In genomic region chr1:40708750-40709099, GRCh38 we compare ENCODE assay signal across 8 cellular contexts. TPM values are rescaled to one million over a fixed set of nuclear protein-coding genes. Genes with fewer than 3 reads are reported as not detected.
DNase-seq lines count a peak whose midpoint lies in the region; ATAC-seq and TF ChIP-seq lines count a peak whose summit lies in the region.

No MANE protein-coding gene starts in this region.

- H3K4me1 ChIP-seq in H9 (ENCODE audit: insufficient read depth, low read length) (peaks cover 10% of the 10 kb centered on the region), fibroblast of lung (ENCODE audit: control insufficient read depth, extremely low read depth, insufficient read depth, low read length) (peaks cover 12% of the 10 kb centered on the region)

- no peaks in the 10 kb centered on the region for H3K27me3 ChIP-seq in H9 (ENCODE audit: insufficient read depth, low read length)
- H3K27me3 ChIP-seq in fibroblast of lung (ENCODE audit: control insufficient read depth, insufficient read depth, low read length): no peaks in the 10 kb centered on the region
- H3K27me3 ChIP-seq in neural cell (ENCODE audit: insufficient read depth, low read depth, low read length): no peaks in the 10 kb centered on the region

- no peak overlapping the region for H3K4ac ChIP-seq in H9 (ENCODE audit: low read depth, low read length)

- POLR2A ChIA-PET in T-cell (lab: Charles Lee): interaction anchor here (0.6 to 1.8 kb wide), 5 partner anchors 16 to 939 kb away, joined by 3 to 7 read pairs (median 4); partner anchors contain the start of gene NFYC (in 1 of the 2)

- H3K23ac ChIP-seq in H9 (ENCODE audit: insufficient read length, low read depth, low read length): no peak overlapping the region

- no peak overlapping the region for H2BK12ac ChIP-seq in H9 (ENCODE audit: insufficient read length, low read depth, low read length)

- H3K36me3 Mint-ChIP-seq in H9 (ENCODE audit: insufficient read depth in 1 of 3, low read depth in 3 of 3) (peaks cover 2 to 10% (median 10%) of the 10 kb centered on the region in 3 experiments; a peak in 6 of 7 replicates), T-cell (peaks cover 9% of the 10 kb centered on the region)

- H3K36me3 ChIP-seq in fibroblast of lung (ENCODE audit: control insufficient read depth, insufficient read depth, low read length) (no peaks in the 10 kb centered on the region), neural cell (ENCODE audit: insufficient read depth, low read length) (no peaks in the 10 kb centered on the region)

- H3T11ph ChIP-seq in H9 (ENCODE audit: low read length): no peak overlapping the region

- peaks cover 5% of the 10 kb centered on the region for H3K23me2 ChIP-seq in H9 (ENCODE audit: insufficient read length, low read depth, low read length, poor library complexity, severe bottlenecking)

- H3K4me3 Mint-ChIP-seq in H9: peak overlapping the region; percentile 93 to 94
- peak overlapping the region; percentile 88 to 96 (median 89) for H3K4me3 Mint-ChIP-seq in T-cell

- no peak overlapping the region for H4K8ac ChIP-seq in H9 (replicated peaks; ENCODE audit: insufficient read length, low read depth, low read length)

- H3K9me3 Mint-ChIP-seq in H9 (no peaks in the 10 kb centered on the region), T-cell (no peaks in the 10 kb centered on the region)

- no CpG with 5 or more reads among the region's 3 CpGs for WGBS in H9 (ENCODE audit: extremely low coverage, insufficient read length, low lambda C conversion rate)

- H3K18ac ChIP-seq in H9 (ENCODE audit: insufficient read length, low read depth, low read length): peak overlapping the region; percentile 78

- no peak overlapping the region for H2BK120ac ChIP-seq in H9 (ENCODE audit: low read depth, low read length, poor library complexity, severe bottlenecking)

- H3K14ac ChIP-seq in H9 (ENCODE audit: insufficient read depth, low read length): no peak overlapping the region

- no peaks in the 10 kb centered on the region for H3K9me3 ChIP-seq in H9 (ENCODE audit: control insufficient read depth, low read depth, low read length)
- H3K9me3 ChIP-seq in fibroblast of lung (ENCODE audit: control insufficient read depth, insufficient read depth, low read depth, low read length): no peaks in the 10 kb centered on the region
- H3K9me3 ChIP-seq in neural cell (ENCODE audit: low read length): no peaks in the 10 kb centered on the region

- no peak for TF ChIP-seq EP300 in neural cell (conservative IDR thresholded peaks at IDR 0.05; ENCODE audit: poor library complexity, severe bottlenecking)

- H3K56ac ChIP-seq in H9 (ENCODE audit: insufficient read length, low read depth, low read length): no peak overlapping the region

- peak; percentile 78 to 83 (median 79) for ATAC-seq in T-cell (replicated peaks in 1 of 4)

- TF ChIP-seq RAD21 in neural cell (conservative IDR thresholded peaks at IDR 0.05): no peak

- H4K5ac ChIP-seq in H9 (ENCODE audit: insufficient read length, low read depth, low read length): no peak overlapping the region

- peak overlapping the region; percentile 72 to 89 (median 82) for H3K4me3 ChIP-seq in fibroblast of lung (replicated peaks in 1 of 4; ENCODE audit: control extremely low read depth in 1 of 4, insufficient read depth in 1 of 4, low read depth in 3 of 4, low read length in 4 of 4)
- peak overlapping the region; percentile 68 for H3K4me3 ChIP-seq in neural cell (ENCODE audit: low read length)

- TF ChIP-seq CTCF in H9 (conservative IDR thresholded peaks at IDR 0.05) (no peak), fibroblast of lung (conservative IDR thresholded peaks at IDR 0.05 in 1 of 2, IDR thresholded peaks at IDR 0.05 in 1 of 2; ENCODE audit: low read depth in 1 of 2, low read length in 2 of 2) (no peak), neural cell (IDR thresholded peaks at IDR 0.05; ENCODE audit: poor library complexity, severe bottlenecking) (no peak)

- H4K20me1 ChIP-seq in H9 (ENCODE audit: control insufficient read depth, insufficient read depth, insufficient read length) (no peaks in the 10 kb centered on the region), fibroblast of lung (ENCODE audit: control insufficient read depth, extremely low read depth, insufficient read depth, low read length) (no peaks in the 10 kb centered on the region), neural cell (ENCODE audit: insufficient read depth) (no peaks in the 10 kb centered on the region)

- H3K79me2 ChIP-seq in H9 (ENCODE audit: insufficient read depth, low read length) (peaks cover 27% of the 10 kb centered on the region; the same call in 1 of the 2 replicates), fibroblast of lung (ENCODE audit: control insufficient read depth, insufficient read depth, low read length) (peaks cover 38% of the 10 kb centered on the region), neural cell (replicated peaks; ENCODE audit: insufficient read depth, low read length) (peaks cover 62% of the 10 kb centered on the region)

- H3K4me2 ChIP-seq in H9 (ENCODE audit: insufficient read depth, insufficient read length, low read length) (peak overlapping the region; percentile 70), fibroblast of lung (ENCODE audit: extremely low read depth, insufficient read depth, low read length) (peak overlapping the region; percentile 97), neural cell (ENCODE audit: low read length) (peak overlapping the region; percentile 43)

- CTCF ChIA-PET in T-cell (lab: Charles Lee): interaction anchor here in 1 of 2 donors (1.0 to 1.5 kb wide), 2 partner anchors 15 to 18 kb away, joined by 3 to 5 read pairs; partner anchors contain the start of gene NFYC

- no peak overlapping the region for H2AK5ac ChIP-seq in H9 (ENCODE audit: insufficient read length, low read length)

- H3K4me1 Mint-ChIP-seq in H9: peaks cover 43 to 46% of the 10 kb centered on the region in 2 experiments
- H3K4me1 Mint-ChIP-seq in T-cell: peaks cover 67 to 75% (median 73%) of the 10 kb centered on the region in 3 donors

- peak overlapping the region; percentile 75 for H3K27ac ChIP-seq in H9 (ENCODE audit: insufficient read length, low read depth, low read length)
- peak overlapping the region; percentile 58 for H3K27ac ChIP-seq in fibroblast of lung (ENCODE audit: insufficient read depth, low read length)
- H3K27ac ChIP-seq in neural cell (ENCODE audit: low read length): peak overlapping the region; percentile 57

- peak overlapping the region; percentile 79 for H3K9ac ChIP-seq in H9 (ENCODE audit: extremely low read depth, insufficient read length, low read length)
- H3K9ac ChIP-seq in fibroblast of lung (ENCODE audit: insufficient read depth, low read length): no peak overlapping the region
- no peak overlapping the region for H3K9ac ChIP-seq in neural cell (ENCODE audit: low read length)

- H2BK20ac ChIP-seq in H9 (ENCODE audit: low read depth, low read length, poor library complexity, severe bottlenecking): no peak overlapping the region

- H2BK15ac ChIP-seq in H9 (ENCODE audit: low read depth, low read length): no peak overlapping the region

- no peak overlapping the region for H4K91ac ChIP-seq in H9 (ENCODE audit: insufficient read length, low read depth, low read length)

- H3K79me1 ChIP-seq in H9 (ENCODE audit: insufficient read depth, low read depth, low read length, poor library complexity, severe bottlenecking): no peaks in the 10 kb centered on the region

- DNase-seq in NCI-H526 (lab: John Stamatoyannopoulos, UW): peak; percentile 87 to 93
- DNase-seq in NCI-H526 treated with DMSO at 0.1 percent for 48 hours (lab: John Stamatoyannopoulos, UW): no peak
- DNase-seq in H9: no peak
- DNase-seq in M059J (ENCODE audit: low read depth): peak; percentile 84
- DNase-seq in T-cell: no peak
- peak; percentile 91 to 96 for DNase-seq in fibroblast of lung (ENCODE audit: low read depth in 2 of 2)
- DNase-seq in effector CD8-positive, alpha-beta T cell (lab: John Stamatoyannopoulos, UW): no peak

- H3K9me2 ChIP-seq in neural cell (ENCODE audit: insufficient read depth, low read length): no peaks in the 10 kb centered on the region

- peak overlapping the region; percentile 97 for H2AFZ ChIP-seq in H9 (ENCODE audit: low read length)
- peak overlapping the region; percentile 60 for H2AFZ ChIP-seq in fibroblast of lung (ENCODE audit: low read length)
- H2AFZ ChIP-seq in neural cell (ENCODE audit: low read depth, low read length): peak overlapping the region; percentile 52

- H3K27ac Mint-ChIP-seq in H9 (peak overlapping the region; percentile 99 to 100 (median 100)), T-cell (peak overlapping the region; percentile 90 to 98)

- H3K27me3 Mint-ChIP-seq in H9 (ENCODE audit: low read depth) (no peaks in the 10 kb centered on the region), T-cell (no peaks in the 10 kb centered on the region)

- H2BK5ac ChIP-seq in H9 (ENCODE audit: insufficient read length, low read length): peak overlapping the region; percentile 60

- no peaks in the 10 kb centered on the region for H3F3A ChIP-seq in neural cell (ENCODE audit: insufficient read depth, low read length, poor library complexity, severe bottlenecking)

TF ChIP-seq in neural cell, 6 proteins besides CTCF, POLR2A, EP300 and RAD21 (continues in another document):
- TF ChIP-seq POLR2AphosphoS5 (IDR thresholded peaks at IDR 0.05): no peak

RNA-seq across cellular contexts. Expression of gene NFYC, which starts 17.2 kb away (rescaled TPM):
- total RNA-seq in H9 (2021): 54.1 and 54.7 TPM in 2 replicates
- 24.9 and 38.1 TPM in 2 replicates for total RNA-seq in M059J (2014; rRNA removed; shearing (Covaris generic))
- 10 to 100 TPM; 50.1 to 60.4 (median 52.9) TPM for total RNA-seq in T-cell
- 17.5 and 23.8 TPM in 2 replicates for total RNA-seq in fibroblast of lung
- polyA plus RNA-seq in fibroblast of lung: 31.0 and 48.2 TPM in 2 replicates
- polyA plus RNA-seq in fibroblast of lung (2012): 20.3 and 30.2 TPM in 2 replicates
- polyA minus RNA-seq in fibroblast of lung (ENCODE audit: low replicate concordance): 24.9 and 44.5 TPM in 2 replicates
- 66.0 and 78.8 TPM in 2 replicates for polyA plus RNA-seq in neural cell
- polyA minus RNA-seq in neural cell: 67.4 and 71.7 TPM in 2 replicates

RNA-seq across cellular contexts. Expression of gene RIMS3, which starts 43.2 kb away (rescaled TPM):
- total RNA-seq in H9 (2021) (13.7 and 14.2 TPM in 2 replicates), T-cell (1 to 10 TPM; 1.8 to 3.0 (median 2.3) TPM), fibroblast of lung (0.33 and 0.51 TPM in 2 replicates)
- total RNA-seq in M059J (2014; rRNA removed; shearing (Covaris generic)): 0.64 and 1.6 TPM in 2 replicates
- polyA plus RNA-seq in fibroblast of lung (0.11 and 0.12 TPM in 2 replicates), neural cell (31.6 and 36.9 TPM in 2 replicates)
- polyA plus RNA-seq in fibroblast of lung (2012): 0.13 and 0.16 TPM in 2 replicates
- polyA minus RNA-seq in fibroblast of lung (ENCODE audit: low replicate concordance) (0.43 TPM in 1 of 2 replicates, not detected in the other), neural cell (52.1 and 54.1 TPM in 2 replicates)

Comparison
In these comparisons a context has a peak if more than half of its experiments do, and no peak if none do; other contexts are left out.
1. DNase-seq: peak in NCI-H526 (2 of 2), M059J (single experiment) and fibroblast of lung (2 of 2); none in NCI-H526 treated with DMSO at 0.1 percent for 48 hours (single experiment), H9 (single experiment), T-cell (0 of 34) and effector CD8-positive, alpha-beta T cell (single experiment).
2. H3K4me2 ChIP-seq: peak in every context shown above with its lines; median percentile 97 in fibroblast of lung; 70 in H9; 43 in neural cell.
3. Peak in every context shown above with its lines, with median percentiles within 50 percentile points of each other: H2AFZ ChIP-seq and H3K27ac ChIP-seq.